ENCODE assay signal across 25 cellular contexts in genomic region chr7:2359610-2360009, GRCh38. TPM values are rescaled to one million over a fixed set of nuclear protein-coding genes. Genes with fewer than 3 reads are reported as not detected.
DNase-seq lines count a peak whose midpoint lies in the region; ATAC-seq, FAIRE-seq and TF ChIP-seq lines count a peak whose summit lies in the region.
"Had no signal": no experiment of that assay in that cellular context is flagged by ENCODE, and none has a peak within 500 bp of the region (broad histone marks: within the 10 kb centered on the region; RNA-seq: fewer than 3 reads in every experiment).

No MANE protein-coding gene starts in this region.

- H3K27me3 Mint-ChIP-seq in activated naive CD8-positive, alpha-beta T cell: no peaks in the 10 kb centered on the region
- no peaks in the 10 kb centered on the region for H3K27me3 Mint-ChIP-seq in mesothelial cell of epicardium (ENCODE audit: low read depth)

- H3K4me3 Mint-ChIP-seq in activated naive CD8-positive, alpha-beta T cell: peak overlapping the region; percentile 54
- no peak overlapping the region for H3K4me3 Mint-ChIP-seq in mesothelial cell of epicardium

- H3K9me3 Mint-ChIP-seq in activated naive CD8-positive, alpha-beta T cell (ENCODE audit: low read depth): no peaks in the 10 kb centered on the region
- no peaks in the 10 kb centered on the region for H3K9me3 Mint-ChIP-seq in mesothelial cell of epicardium
- H3K9me3 Mint-ChIP-seq: neural crest cell had no signal

- peaks cover 82% of the 10 kb centered on the region for H3K36me3 ChIP-seq in BLaER1

- H4K20me1 ChIP-seq in BLaER1: peaks cover 98% of the 10 kb centered on the region

- H3K27me3 ChIP-seq in BLaER1 (no peaks in the 10 kb centered on the region), foreskin keratinocyte (no peaks in the 10 kb centered on the region)
- H3K27me3 ChIP-seq: SJCRH30, tibial nerve had no signal

- H3K36me3 Mint-ChIP-seq in activated naive CD8-positive, alpha-beta T cell: peaks cover 8% of the 10 kb centered on the region
- peaks cover 30% of the 10 kb centered on the region for H3K36me3 Mint-ChIP-seq in mesothelial cell of epicardium

- H3K27ac Mint-ChIP-seq in activated naive CD8-positive, alpha-beta T cell: peak overlapping the region; percentile 64
- H3K27ac Mint-ChIP-seq in mesothelial cell of epicardium: peak overlapping the region; percentile 37

- FAIRE-seq in GM12891 (lab: Jason Lieb, UNC): no peak
- FAIRE-seq: HTR-8/SVneo had no signal

- H3K27ac ChIP-seq in BLaER1 (no peak overlapping the region), foreskin keratinocyte (no peak overlapping the region)
- H3K27ac ChIP-seq: PC-9, psoas muscle, SJCRH30, tibial nerve had no signal

- H3K9me3 ChIP-seq in BLaER1: no peaks in the 10 kb centered on the region
- H3K9me3 ChIP-seq: psoas muscle, SJCRH30, tibial nerve had no signal

- H3K9ac ChIP-seq in BLaER1: 0 out of 2 replicates have a peak overlapping the region, but pooled peaks have one; percentile 16

- DNase-seq in GM12891 (ENCODE audit: insufficient read length, low spot score): no peak
- DNase-seq in mesothelial cell of epicardium (ENCODE audit: low spot score in 2 of 2, unreplicated experiment in 2 of 2): no peak
- no peak for DNase-seq in foreskin keratinocyte
- no peak for DNase-seq in stimulated activated naive CD4-positive, alpha-beta T cell treated with Interleukin-2 at 50 U/mL for 16 hours (lab: John Stamatoyannopoulos, UW)
- no peak for DNase-seq in GM13977 (ENCODE audit: low spot score)
- DNase-seq: activated CD4-positive, alpha-beta T cell treated with anti-CD3 and anti-CD28 coated beads, Interleukin-2, amount 50 U/mL, for 1 hour; activated naive CD4-positive, alpha-beta T cell treated with anti-CD3 and anti-CD28 coated beads, Interleukin-2, amount 50 U/mL, for 16 hours; COR-L47; DND-41; effector memory CD4-positive, alpha-beta T cell; HCEC 1CT; left colon; NCI-H146; NCI-H748 treated with DMSO at 0.1 percent for 48 hours; PC-9; SJCRH30; stimulated activated CD4-positive, alpha-beta T cell treated with anti-CD3 and anti-CD28 coated beads, Interleukin-1b, Interleukin-23, amount 100 ng/mL, for 48 hours; stimulated activated naive CD8-positive, alpha-beta T cell treated with anti-CD3 and anti-CD28 coated beads, Interleukin-15, Interleukin-2, amounts not matched to agents 100 U/mL and 50 U/mL, for 24 hours; T-helper 1 cell had no signal

- TF ChIP-seq CTCF in mesothelial cell of epicardium (IDR thresholded peaks at IDR 0.05; ENCODE audit: unreplicated experiment) (no peak), foreskin keratinocyte (conservative IDR thresholded peaks at IDR 0.05) (no peak), GM13977 (IDR thresholded peaks at IDR 0.05; ENCODE audit: extremely low read depth, insufficient read depth, missing control alignments) (no peak)

- TF ChIP-seq POLR2A in GM12891 (IDR thresholded peaks at IDR 0.05; ENCODE audit: low read depth, low read length): no peak

- H3K4me1 ChIP-seq in BLaER1 (peaks cover 40% of the 10 kb centered on the region), foreskin keratinocyte (peaks cover 13% of the 10 kb centered on the region)

- in situ Hi-C loops in GM13977 (cut with MboI; ENCODE audit: low pct_unique_long_range_greater_than_20kb, low sequenced_read_pairs, unreplicated experiment): no loop called here

- H3K4me3 ChIP-seq in BLaER1: no peak overlapping the region
- H3K4me3 ChIP-seq: PC-9, psoas muscle, SJCRH30, tibial nerve had no signal

- ATAC-seq in foreskin keratinocyte: no peak
- ATAC-seq: left colon; psoas muscle; stimulated activated naive CD8-positive, alpha-beta T cell treated with anti-CD3 and anti-CD28 coated beads, Interleukin-15, Interleukin-2, amounts not matched to agents 100 U/mL and 50 U/mL, for 24 hours had no signal

- H3K4me1 Mint-ChIP-seq in activated naive CD8-positive, alpha-beta T cell (ENCODE audit: low read depth): peaks cover 46% of the 10 kb centered on the region
- H3K4me1 Mint-ChIP-seq in mesothelial cell of epicardium: peaks cover 32% of the 10 kb centered on the region

- H3K4me2 ChIP-seq in BLaER1: no peak overlapping the region
- H3K4me2 ChIP-seq: PC-9 had no signal

TF ChIP-seq in GM12891, 5 proteins besides CTCF, POLR2A, EP300 and RAD21:
- TF ChIP-seq SPI1 (IDR thresholded peaks at IDR 0.05; ENCODE audit: low read depth, low read length) (no peak), POLR2AphosphoS5 (IDR thresholded peaks at IDR 0.05; ENCODE audit: low read depth, low read length) (peak; percentile 39; the same call in 1 of the 2 replicates), PAX5 (IDR thresholded peaks at IDR 0.05; ENCODE audit: insufficient read depth, low read length, severe bottlenecking) (no peak), TAF1 (IDR thresholded peaks at IDR 0.05; ENCODE audit: low read depth, low read length) (no peak), POU2F2 (IDR thresholded peaks at IDR 0.05; ENCODE audit: low read depth, low read length) (no peak)
TF ChIP-seq in GM12891: peak in this region for 1.

RNA-seq across cellular contexts. Expression of gene EIF3B, which starts 5.0 kb away (rescaled TPM):
- polyA plus RNA-seq in GM12891 (2012; ENCODE audit: low read depth, missing spikeins): 131 TPM
- 198 to 200 TPM (median 199 TPM) in 3 replicates for total RNA-seq in mesothelial cell of epicardium
- total RNA-seq in foreskin keratinocyte: 215 and 219 TPM in 2 replicates
- 151 and 158 TPM in 2 replicates for polyA plus RNA-seq in foreskin keratinocyte

RNA-seq across cellular contexts. Expression of gene CHST12, which starts 43.8 kb away (rescaled TPM):
- polyA plus RNA-seq in GM12891 (2012; ENCODE audit: low read depth, missing spikeins): 6.4 TPM
- total RNA-seq in mesothelial cell of epicardium (20.0 to 22.4 TPM (median 20.4 TPM) in 3 replicates), foreskin keratinocyte (6.1 and 7.5 TPM in 2 replicates)
- 10.2 and 10.7 TPM in 2 replicates for polyA plus RNA-seq in foreskin keratinocyte

RNA-seq across cellular contexts. Expression of gene SNX8, which starts 45.4 kb away (rescaled TPM):
- 89.1 TPM for polyA plus RNA-seq in GM12891 (2012; ENCODE audit: low read depth, missing spikeins)
- total RNA-seq in mesothelial cell of epicardium (35.3 to 42.6 TPM (median 41.2 TPM) in 3 replicates), foreskin keratinocyte (30.2 and 31.9 TPM in 2 replicates)
- polyA plus RNA-seq in foreskin keratinocyte: 51.0 and 52.8 TPM in 2 replicates
